Comparison of ENCODE assay signal across 25 cellular contexts in genomic region chr16:69503244-69503643, GRCh38.
"Had no signal": no experiment of that assay in that cellular context is flagged by ENCODE, and none has a peak within 500 bp of the region (broad histone marks: within the 10 kb centered on the region; RNA-seq: fewer than 3 reads in every experiment).

No MANE protein-coding gene starts in this region.

- H3K4me3 Mint-ChIP-seq: activated naive CD4-positive, alpha-beta T cell treated with anti-CD3 and anti-CD28 coated beads for 36 hours; activated naive CD8-positive, alpha-beta T cell treated with anti-CD3 and anti-CD28 coated beads, Interleukin-2, amount 50 U/mL, for 24 hours; dendritic cell treated with granulocyte-macrophage colony-stimulating factor and Interleukin-4, amounts not matched to agents 40 ng/mL and 50 ng/mL, for 4 days; immature natural killer cell; natural killer cell treated with Interleukin-12 subunit alpha and Interleukin-12 subunit beta and Interleukin-15 and Interleukin-18, amount 100 ng/mL, for 72 hours; stimulated activated memory B cell treated with anti-CD40 and anti-IgM and Interleukin-4, amounts not matched to agents 10 μg/mL and 1 μg/mL and 100 μg/mL, for 72 hours; type B pancreatic cell; WTC11 had no signal

- H3K27ac ChIP-seq: cardiac muscle cell, esophagus muscularis mucosa, hepatocyte, left ventricle myocardium inferior, parathyroid adenoma, thoracic aorta, vagina had no signal

- H3K27ac Mint-ChIP-seq: activated naive CD4-positive, alpha-beta T cell treated with anti-CD3 and anti-CD28 coated beads for 36 hours; activated naive CD8-positive, alpha-beta T cell treated with anti-CD3 and anti-CD28 coated beads, Interleukin-2, amount 50 U/mL, for 24 hours; dendritic cell treated with granulocyte-macrophage colony-stimulating factor and Interleukin-4, amounts not matched to agents 40 ng/mL and 50 ng/mL, for 4 days; immature natural killer cell; stimulated activated memory B cell treated with anti-CD40 and anti-IgM and Interleukin-4, amounts not matched to agents 10 μg/mL and 1 μg/mL and 100 μg/mL, for 72 hours; type B pancreatic cell; WTC11 had no signal

- H3K27me3 ChIP-seq: cardiac muscle cell, esophagus muscularis mucosa, hepatocyte, vagina had no signal

- H3K9ac ChIP-seq: parathyroid adenoma had no signal

- H3K36me3 ChIP-seq: cardiac muscle cell, esophagus muscularis mucosa, left ventricle myocardium inferior, thoracic aorta, vagina had no signal

- ATAC-seq: activated naive CD8-positive, alpha-beta T cell treated with anti-CD3 and anti-CD28 coated beads, Interleukin-2, amount 50 U/mL, for 24 hours; sciatic nerve; stimulated activated memory B cell treated with anti-CD40 and anti-IgM and Interleukin-4, amounts not matched to agents 10 μg/mL and 1 μg/mL and 100 μg/mL, for 72 hours; WTC11 had no signal

- H3K9me3 Mint-ChIP-seq: activated naive CD4-positive, alpha-beta T cell treated with anti-CD3 and anti-CD28 coated beads for 36 hours; activated naive CD8-positive, alpha-beta T cell treated with anti-CD3 and anti-CD28 coated beads, Interleukin-2, amount 50 U/mL, for 24 hours; dendritic cell treated with granulocyte-macrophage colony-stimulating factor and Interleukin-4, amounts not matched to agents 40 ng/mL and 50 ng/mL, for 4 days; immature natural killer cell; natural killer cell treated with Interleukin-12 subunit alpha and Interleukin-12 subunit beta and Interleukin-15 and Interleukin-18, amount 100 ng/mL, for 72 hours; stimulated activated memory B cell treated with anti-CD40 and anti-IgM and Interleukin-4, amounts not matched to agents 10 μg/mL and 1 μg/mL and 100 μg/mL, for 72 hours; type B pancreatic cell; WTC11 had no signal

- H3K4me2 ChIP-seq: hepatocyte had no signal

- H3K36me3 Mint-ChIP-seq: immature natural killer cell; natural killer cell treated with Interleukin-12 subunit alpha and Interleukin-12 subunit beta and Interleukin-15 and Interleukin-18, amount 100 ng/mL, for 72 hours; stimulated activated memory B cell treated with anti-CD40 and anti-IgM and Interleukin-4, amounts not matched to agents 10 μg/mL and 1 μg/mL and 100 μg/mL, for 72 hours; type B pancreatic cell; WTC11 had no signal

- H3K9me3 ChIP-seq: esophagus muscularis mucosa, left ventricle myocardium inferior, thoracic aorta, vagina had no signal

- H3K4me3 ChIP-seq: cardiac muscle cell, esophagus muscularis mucosa, hepatocyte, left ventricle myocardium inferior, thoracic aorta, vagina had no signal

- H2AFZ ChIP-seq: hepatocyte, parathyroid adenoma had no signal

- H3K27me3 Mint-ChIP-seq: natural killer cell treated with Interleukin-12 subunit alpha and Interleukin-12 subunit beta and Interleukin-15 and Interleukin-18, amount 100 ng/mL, for 72 hours; stimulated activated memory B cell treated with anti-CD40 and anti-IgM and Interleukin-4, amounts not matched to agents 10 μg/mL and 1 μg/mL and 100 μg/mL, for 72 hours; type B pancreatic cell had no signal

- H3K4me1 ChIP-seq: esophagus muscularis mucosa, left ventricle myocardium inferior, vagina had no signal

- DNase-seq: activated CD4-positive, alpha-beta T cell treated with anti-CD3 and anti-CD28 coated beads, Interleukin-2, amount 50 U/mL, for 4 hours; activated CD8-positive, alpha-beta memory T cell treated with anti-CD3 and anti-CD28 coated beads, Interleukin-2, amount 50 U/mL, for 48 hours; activated naive CD4-positive, alpha-beta T cell treated with anti-CD3 and anti-CD28 coated beads for 36 hours; activated naive CD8-positive, alpha-beta T cell treated with anti-CD3 and anti-CD28 coated beads, Interleukin-2, amount 50 U/mL, for 24 hours; activated T-cell treated with anti-CD3 and anti-CD28 coated beads, Interleukin-2, amount 50 U/mL, for 48 hours; effector CD8-positive, alpha-beta T cell; glutamatergic neuron; immature natural killer cell; left ventricle myocardium inferior; midbrain; small intestine; stimulated activated CD4-positive, alpha-beta T cell treated with anti-CD3 and anti-CD28 coated beads, Interleukin-2, amount 100 ng/mL, for 24 hours; T-helper 9 cell had no signal

- H3K79me2 ChIP-seq: hepatocyte, parathyroid adenoma had no signal
